Comparison of ENCODE assay signal across 29 cellular contexts in the genomic region with DNA sequence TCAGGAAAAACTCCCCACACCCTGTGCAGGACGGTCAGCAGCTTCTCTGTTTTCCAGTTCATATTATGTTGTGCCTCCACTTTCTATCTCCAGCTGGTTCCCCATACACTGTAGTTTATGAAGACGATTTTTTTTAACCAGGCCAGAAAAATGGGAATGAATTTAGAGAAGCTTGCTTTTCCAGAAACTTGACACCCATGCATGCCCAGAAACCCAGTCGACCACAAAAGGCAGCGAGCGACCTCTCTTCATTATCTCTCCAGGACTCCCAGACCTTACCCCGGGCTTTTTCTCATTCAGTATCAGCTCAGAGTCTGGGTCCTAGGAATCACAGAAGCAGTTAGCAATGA.
"Had no signal": no experiment of that assay in that cellular context is flagged by ENCODE, and none has a peak within 500 bp of the region (broad histone marks: within the 10 kb centered on the region; RNA-seq: fewer than 3 reads in every experiment).

No MANE protein-coding gene starts in this region.

- H3K9me3 ChIP-seq: esophagus squamous epithelium, psoas muscle, tibial nerve had no signal

- H3K27ac ChIP-seq: epithelial cell of prostate, esophagus squamous epithelium, parathyroid adenoma, psoas muscle, tibial nerve, WERI-Rb-1 had no signal

- H3K9ac ChIP-seq: parathyroid adenoma had no signal

- H3K36me3 ChIP-seq: WERI-Rb-1 had no signal

- H3K27ac Mint-ChIP-seq: activated CD8-positive, alpha-beta memory T cell treated with anti-CD3 and anti-CD28 coated beads, Interleukin-2, amount 10 ng/mL, durations not matched to agents 7 days and 5 days; activated naive CD8-positive, alpha-beta T cell; mesothelial cell of epicardium; T-helper 17 cell had no signal

- DNase-seq: activated CD4-positive, alpha-beta T cell treated with anti-CD3 and anti-CD28 coated beads for 48 hours; activated CD4-positive, alpha-beta T cell treated with anti-CD3 and anti-CD28 coated beads, Interleukin-2, amount 50 U/mL, for 48 hours; activated effector memory CD4-positive, alpha-beta T cell treated with Interleukin-2 at 50 U/mL for 16 hours; activated naive CD4-positive, alpha-beta T cell treated with Interleukin-2 at 50 U/mL for 16 hours; anterior cingulate cortex; dermis blood vessel endothelial cell; effector CD4-positive, alpha-beta T cell; esophagus squamous epithelium; foreskin melanocyte; naive thymus-derived CD4-positive, alpha-beta T cell; occipital lobe; stimulated activated CD4-positive, alpha-beta T cell treated with anti-CD3 and anti-CD28 coated beads, Interleukin-15, amount 100 ng/mL, for 24 hours; stimulated activated CD4-positive, alpha-beta T cell treated with anti-CD3 and anti-CD28 coated beads, Interleukin-2, amount 100 ng/mL, for 24 hours; stimulated activated naive CD4-positive, alpha-beta T cell treated with Interleukin-2 at 50 U/mL for 16 hours; SW 1271; T-helper 17 cell; T1000; WERI-Rb-1 had no signal

- H3K9me3 Mint-ChIP-seq: central memory CD8-positive, alpha-beta T cell; mesothelial cell of epicardium; naive thymus-derived CD4-positive, alpha-beta T cell; neural crest cell had no signal

- H3K4me1 Mint-ChIP-seq: central memory CD8-positive, alpha-beta T cell; mesothelial cell of epicardium; neural crest cell had no signal

- ATAC-seq: activated CD4-positive, CD25-positive, alpha-beta regulatory T cell treated with anti-CD3 and anti-CD28 coated beads, Interleukin-2, amount 50 U/mL, for 24 hours; activated CD8-positive, alpha-beta memory T cell treated with anti-CD3 and anti-CD28 coated beads, Interleukin-2, amount 10 ng/mL, durations not matched to agents 7 days and 5 days; naive thymus-derived CD4-positive, alpha-beta T cell; psoas muscle; T-helper 17 cell had no signal

- H3K4me3 Mint-ChIP-seq: activated CD8-positive, alpha-beta memory T cell treated with anti-CD3 and anti-CD28 coated beads, Interleukin-2, amount 10 ng/mL, durations not matched to agents 7 days and 5 days; activated naive CD8-positive, alpha-beta T cell; central memory CD8-positive, alpha-beta T cell; mesothelial cell of epicardium; naive thymus-derived CD4-positive, alpha-beta T cell; neural crest cell; T-helper 17 cell had no signal

- FAIRE-seq: endometrium had no signal

- H3K4me3 ChIP-seq: esophagus squamous epithelium, psoas muscle, tibial nerve had no signal

- H3K27me3 Mint-ChIP-seq: activated CD8-positive, alpha-beta memory T cell treated with anti-CD3 and anti-CD28 coated beads, Interleukin-2, amount 10 ng/mL, durations not matched to agents 7 days and 5 days; activated naive CD8-positive, alpha-beta T cell; central memory CD8-positive, alpha-beta T cell; naive thymus-derived CD4-positive, alpha-beta T cell; T-helper 17 cell had no signal

- H3K4me1 ChIP-seq: esophagus squamous epithelium, parathyroid adenoma, psoas muscle, tibial nerve had no signal

- H3K27me3 ChIP-seq: esophagus squamous epithelium, tibial nerve had no signal
